ENCODE assay signal across 22 cellular contexts in the genomic region with DNA sequence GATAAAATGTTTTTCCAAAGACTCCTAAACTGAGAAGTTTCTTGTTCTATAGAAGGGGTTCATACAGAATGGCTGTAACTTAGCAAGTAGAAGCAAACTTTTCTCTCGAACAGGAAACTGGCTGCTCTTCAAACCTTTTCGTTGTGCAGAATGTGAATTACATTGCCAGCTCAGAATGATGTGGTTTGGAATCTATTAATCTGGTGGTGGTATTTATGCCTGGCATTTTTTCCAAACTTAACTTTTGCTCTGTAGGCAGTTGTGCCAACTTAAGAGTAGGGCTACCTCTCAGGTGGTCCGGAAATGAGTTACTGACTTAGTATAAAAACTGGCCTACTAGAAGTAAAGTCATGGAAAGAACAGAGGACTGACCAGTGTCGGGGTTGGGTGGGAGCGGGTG.
"Had no signal": no experiment of that assay in that cellular context is flagged by ENCODE, and none has a peak within 500 bp of the region (broad histone marks: within the 10 kb centered on the region; RNA-seq: fewer than 3 reads in every experiment).

No MANE protein-coding gene starts in this region.

- ATAC-seq: left cardiac atrium; left lung; natural killer cell; psoas muscle; right cardiac atrium; stimulated activated effector memory CD8-positive, alpha-beta T cell treated with anti-CD3 and anti-CD28 coated beads, Interleukin-12 subunit alpha, Interleukin-12 subunit beta, amount 100 ng/mL, for 72 hours had no signal

- H3K9me3 Mint-ChIP-seq: natural killer cell; stimulated activated effector memory CD8-positive, alpha-beta T cell treated with anti-CD3 and anti-CD28 coated beads, Interleukin-12 subunit alpha, Interleukin-12 subunit beta, amount 100 ng/mL, for 72 hours had no signal

- H3K27ac Mint-ChIP-seq: natural killer cell; stimulated activated effector memory CD8-positive, alpha-beta T cell treated with anti-CD3 and anti-CD28 coated beads, Interleukin-12 subunit alpha, Interleukin-12 subunit beta, amount 100 ng/mL, for 72 hours had no signal

- H3K4me3 ChIP-seq: colonic mucosa, left lung, ovary, psoas muscle, sigmoid colon, stomach, testis, tibial nerve, upper lobe of left lung had no signal

- H3K36me3 Mint-ChIP-seq: natural killer cell had no signal

- H3K9me3 ChIP-seq: colonic mucosa, left lung, ovary, psoas muscle, sigmoid colon, stomach, testis, tibial nerve, upper lobe of left lung had no signal

- DNase-seq: colonic mucosa; dermis blood vessel endothelial cell; effector memory CD4-positive, alpha-beta T cell; kidney; left cardiac atrium; left lung; mesendoderm; natural killer cell; occipital lobe; ovary; posterior cingulate gyrus; psoas muscle; right cardiac atrium; sigmoid colon; stimulated activated CD4-positive, alpha-beta T cell treated with anti-CD3 and anti-CD28 coated beads, Interleukin-2, amount 100 ng/mL, for 24 hours; stimulated activated CD4-positive, alpha-beta T cell treated with anti-CD3 and anti-CD28 coated beads, Interleukin-4, amount 100 ng/mL, for 24 hours; stimulated activated naive CD4-positive, alpha-beta T cell treated with Interleukin-2 at 50 U/mL for 16 hours; stomach; testis; upper lobe of left lung had no signal

- H3K27me3 ChIP-seq: ovary, testis had no signal

- H3K36me3 ChIP-seq: colonic mucosa, left lung, ovary, sigmoid colon, stomach, tibial nerve, upper lobe of left lung had no signal

- H3K4me1 ChIP-seq: colonic mucosa, testis had no signal

- H3K27ac ChIP-seq: colonic mucosa, left lung, ovary, psoas muscle, testis, upper lobe of left lung had no signal

- H3K4me3 Mint-ChIP-seq: natural killer cell; stimulated activated effector memory CD8-positive, alpha-beta T cell treated with anti-CD3 and anti-CD28 coated beads, Interleukin-12 subunit alpha, Interleukin-12 subunit beta, amount 100 ng/mL, for 72 hours had no signal

- H3K4me1 Mint-ChIP-seq: stimulated activated effector memory CD8-positive, alpha-beta T cell treated with anti-CD3 and anti-CD28 coated beads, Interleukin-12 subunit alpha, Interleukin-12 subunit beta, amount 100 ng/mL, for 72 hours had no signal
